9 cellular contexts compared by ENCODE assay signal in the genomic region with DNA sequence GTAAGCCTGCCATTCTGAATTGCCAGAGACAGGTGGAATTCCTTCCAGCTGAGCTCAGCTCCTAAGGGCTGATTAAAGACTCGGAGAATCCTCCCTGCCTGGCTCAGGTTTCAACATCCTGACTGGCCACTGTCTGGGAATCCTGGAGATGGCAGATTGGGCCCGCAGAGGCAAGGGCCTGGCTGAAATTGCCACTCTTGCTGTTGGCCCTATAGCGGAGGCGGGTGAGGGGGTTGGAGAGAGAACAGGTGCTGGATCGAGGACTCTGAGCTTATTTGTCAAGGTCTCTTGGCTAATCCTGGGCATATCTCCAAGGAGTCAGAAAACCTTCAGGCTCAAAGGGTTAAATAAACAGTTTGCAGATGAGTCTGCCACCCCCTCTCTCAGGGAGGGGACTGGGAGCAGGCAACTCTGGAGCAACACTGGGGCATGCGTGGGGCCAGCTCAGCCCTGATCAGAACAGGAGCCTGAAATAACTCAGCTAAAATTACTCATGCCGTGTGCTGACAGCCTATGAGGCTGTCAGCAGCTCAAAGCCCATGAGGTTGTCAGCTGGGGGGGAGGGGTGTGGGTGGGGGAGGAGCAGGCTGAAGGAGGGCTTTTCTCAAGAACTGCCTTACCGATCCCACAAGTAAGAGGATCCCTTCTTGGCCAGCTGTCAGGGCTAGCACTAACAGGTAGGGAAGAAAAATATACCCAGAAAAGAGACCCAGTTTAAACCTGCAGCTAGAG. TPM values are rescaled to one million over a fixed set of nuclear protein-coding genes. Genes with fewer than 3 reads are reported as not detected.
DNase-seq lines count a peak whose midpoint lies in the region; ATAC-seq and TF ChIP-seq lines count a peak whose summit lies in the region.
"Had no signal": no experiment of that assay in that cellular context is flagged by ENCODE, and none has a peak within 500 bp of the region (broad histone marks: within the 10 kb centered on the region; RNA-seq: fewer than 3 reads in every experiment).

No MANE protein-coding gene starts in this region.

- H3K36me3 ChIP-seq in right atrium auricular region (peaks cover 30% of the 10 kb centered on the region), skeletal muscle satellite cell (ENCODE audit: insufficient read depth, low read length) (peaks cover 11% of the 10 kb centered on the region)

- H3K4me1 ChIP-seq in right atrium auricular region, result peaks cover 0 to 66% of the 10 kb centered on the region in 2 donors
- peaks cover 50% of the 10 kb centered on the region for H3K4me1 ChIP-seq in skeletal muscle satellite cell (ENCODE audit: control insufficient read depth, insufficient read depth, low read length)

- CTCF ChIA-PET in GM10248 (lab: Yijun Ruan, JAX), result interaction anchor here (0.8 to 4.1 kb wide), 10 partner anchors 10 to 114 kb away, joined by 4 to 27 read pairs (median 8); a partner anchor contains a TSS

- H3K4me1 Mint-ChIP-seq in activated T-cell treated with anti-CD3 and anti-CD28 coated beads, Interleukin-2, amount 50 U/mL, for 24 hours (ENCODE audit: low read depth), result peaks cover 32% of the 10 kb centered on the region

- H3K27me3 ChIP-seq in right atrium auricular region (no peaks in the 10 kb centered on the region), skeletal muscle satellite cell (ENCODE audit: control insufficient read depth, insufficient read depth, low read length) (no peaks in the 10 kb centered on the region)

- no peaks in the 10 kb centered on the region for H3K36me3 Mint-ChIP-seq in activated T-cell treated with anti-CD3 and anti-CD28 coated beads, Interleukin-2, amount 50 U/mL, for 24 hours (ENCODE audit: low read depth)

- peak overlapping the region; percentile 94 for H3K27ac ChIP-seq in right atrium auricular region
- H3K27ac ChIP-seq: SK-N-MC had no signal

- ATAC-seq in GM21737 (IDR thresholded peaks at IDR 0.05; ENCODE audit: unreplicated experiment) (no peak), HG03196 (IDR thresholded peaks at IDR 0.05; ENCODE audit: unreplicated experiment) (no peak)

- TF ChIP-seq CTCF in GM10248 (IDR thresholded peaks at IDR 0.05; ENCODE audit: control extremely low read depth, extremely low read depth, low read depth, missing control alignments) (no peak), right atrium auricular region (IDR thresholded peaks at IDR 0.05) (no peak)

- H3K4me3 ChIP-seq in right atrium auricular region (peak overlapping the region; percentile 49 to 56), skeletal muscle satellite cell (ENCODE audit: low read length) (peak overlapping the region; percentile 66)
- H3K4me3 ChIP-seq: SK-N-MC had no signal

- POLR2A ChIA-PET in GM10248 (lab: Yijun Ruan, JAX), result interaction anchor here (0.6 kb wide), 1 partner anchor 33 kb away, joined by 3 read pairs; no protein-coding TSS in a partner anchor

- peak; percentile 47 for DNase-seq in GM10248 (ENCODE audit: extremely low spot score)
- peak; percentile 30 for DNase-seq in NCI-H1092 (lab: John Stamatoyannopoulos, UW)
- DNase-seq in activated T-cell treated with anti-CD3 and anti-CD28 coated beads, Interleukin-2, amount 50 U/mL, for 24 hours, result peak; percentile 56
- DNase-seq in right atrium auricular region (ENCODE audit: low spot score), result no peak
- DNase-seq in activated CD8-positive, alpha-beta memory T cell treated with anti-CD3 and anti-CD28 coated beads for 24 hours, result no peak

- no peaks in the 10 kb centered on the region for H3K9me3 Mint-ChIP-seq in activated T-cell treated with anti-CD3 and anti-CD28 coated beads, Interleukin-2, amount 50 U/mL, for 24 hours

- H3K9me3 ChIP-seq in right atrium auricular region, result no peaks in the 10 kb centered on the region
- H3K9me3 ChIP-seq in skeletal muscle satellite cell (replicated peaks; ENCODE audit: low read length), result no peaks in the 10 kb centered on the region

- H3K4me2 ChIP-seq in skeletal muscle satellite cell (ENCODE audit: low read length), result peak overlapping the region; percentile 76

- H3K27me3 Mint-ChIP-seq in activated T-cell treated with anti-CD3 and anti-CD28 coated beads, Interleukin-2, amount 50 U/mL, for 24 hours, result peaks cover 48% of the 10 kb centered on the region

- no peak overlapping the region for H3K4me3 Mint-ChIP-seq in activated T-cell treated with anti-CD3 and anti-CD28 coated beads, Interleukin-2, amount 50 U/mL, for 24 hours

- peak overlapping the region; percentile 27 for H3K9ac ChIP-seq in skeletal muscle satellite cell (ENCODE audit: low read depth, low read length)

- no peak overlapping the region for H3K27ac Mint-ChIP-seq in activated T-cell treated with anti-CD3 and anti-CD28 coated beads, Interleukin-2, amount 50 U/mL, for 24 hours

RNA-seq across cellular contexts. Expression of a gene that starts 14.7 kb away (rescaled TPM):
- not detected for total RNA-seq in right atrium auricular region
- not detected in 2 replicates for total RNA-seq in skeletal muscle satellite cell (2012; rRNA removed)

RNA-seq across cellular contexts. Expression of a gene that starts 20.3 kb away (rescaled TPM):
- total RNA-seq in right atrium auricular region, result 10 to 100 TPM; 38.9 to 58.7 TPM
- total RNA-seq in skeletal muscle satellite cell (2012; rRNA removed), result 1.5 TPM in 1 of 2 replicates, not detected in the other

RNA-seq across cellular contexts. Expression of a gene that starts 20.5 kb away (rescaled TPM):
- 10 to 100 TPM; 41.4 to 47.4 TPM for total RNA-seq in right atrium auricular region
- 0.76 and 1.1 TPM in 2 replicates for total RNA-seq in skeletal muscle satellite cell (2012; rRNA removed)

RNA-seq across cellular contexts. Expression of a gene that starts 26.9 kb away (rescaled TPM):
- 10 to 100 TPM in 1 of 2 donors, 1 to 10 TPM in 1; 8.2 to 10.3 TPM for total RNA-seq in right atrium auricular region
- total RNA-seq in skeletal muscle satellite cell (2012; rRNA removed), result 4.8 and 6.1 TPM in 2 replicates

RNA-seq across cellular contexts. Expression of a gene that starts 44.3 kb away (rescaled TPM):
- total RNA-seq in right atrium auricular region, result 100 to 1,000 TPM; 356 to 509 TPM
- 11.4 and 11.8 TPM in 2 replicates for total RNA-seq in skeletal muscle satellite cell (2012; rRNA removed)

Comparison
In these comparisons a context has a peak if more than half of its experiments do, and no peak if none do; other contexts are left out.
1. DNase-seq: peak in GM10248 (single experiment), NCI-H1092 (single experiment) and activated T-cell treated with anti-CD3 and anti-CD28 coated beads, Interleukin-2, amount 50 U/mL, for 24 hours (single experiment); none in right atrium auricular region (single experiment) and activated CD8-positive, alpha-beta memory T cell treated with anti-CD3 and anti-CD28 coated beads for 24 hours (single experiment).